ENCODE assay signal across 19 cellular contexts in genomic region chr12:94783862-94784261, GRCh38.
DNase-seq lines count a peak whose midpoint lies in the region; ATAC-seq and TF ChIP-seq lines count a peak whose summit lies in the region.
"Had no signal": no experiment of that assay in that cellular context is flagged by ENCODE, and none has a peak within 500 bp of the region (broad histone marks: within the 10 kb centered on the region; RNA-seq: fewer than 3 reads in every experiment).

No MANE protein-coding gene starts in this region.

- peaks cover 1% of the 10 kb centered on the region for H3K27me3 Mint-ChIP-seq in GM23338 (ENCODE audit: insufficient read depth, low read depth, poor library complexity)
- H3K27me3 Mint-ChIP-seq in mesothelial cell of epicardium (ENCODE audit: low read depth) = peaks cover 91% of the 10 kb centered on the region

- no peaks in the 10 kb centered on the region for H3K9me3 Mint-ChIP-seq in GM23338
- peaks cover 10% of the 10 kb centered on the region for H3K9me3 Mint-ChIP-seq in mesothelial cell of epicardium

- H3K4me1 Mint-ChIP-seq in GM23338 = peaks cover 6% of the 10 kb centered on the region; the same call in 2 of the 3 replicates
- peaks cover 12% of the 10 kb centered on the region for H3K4me1 Mint-ChIP-seq in mesothelial cell of epicardium

- H3K36me3 Mint-ChIP-seq in GM23338 (ENCODE audit: low read depth) (no peaks in the 10 kb centered on the region), mesothelial cell of epicardium (peaks cover 1% of the 10 kb centered on the region)

- TF ChIP-seq CTCF in DOHH2 (IDR thresholded peaks at IDR 0.05; ENCODE audit: low read depth, low read length, poor library complexity, severe bottlenecking) (no peak), GM23338 (conservative IDR thresholded peaks at IDR 0.05; ENCODE audit: low read depth in 2 of 2) (no peak), mesothelial cell of epicardium (IDR thresholded peaks at IDR 0.05; ENCODE audit: unreplicated experiment) (no peak)

- no peaks in the 10 kb centered on the region for H3K79me2 ChIP-seq in DOHH2 (ENCODE audit: control insufficient read depth, low read length)
- no peaks in the 10 kb centered on the region for H3K79me2 ChIP-seq in GM23338 (replicated peaks; ENCODE audit: insufficient read depth)

- no peak overlapping the region for H3K4me3 Mint-ChIP-seq in GM23338
- H3K4me3 Mint-ChIP-seq in mesothelial cell of epicardium = no peak overlapping the region

- H3K9me2 ChIP-seq in DOHH2 (replicated peaks; ENCODE audit: control insufficient read depth, low read length) = no peaks in the 10 kb centered on the region
- no peaks in the 10 kb centered on the region for H3K9me2 ChIP-seq in GM23338 (ENCODE audit: insufficient read depth)

- DNase-seq in HS-5 (ENCODE audit: low read depth) (peak; percentile 72), amniotic epithelial cell (ENCODE audit: low read depth) (peak; percentile 89), iris pigment epithelial cell (ENCODE audit: low read depth) (peak; percentile 86), NCI-H82 (lab: John Stamatoyannopoulos, UW) (no peak), GM23338 (ENCODE audit: low spot score) (no peak), mesothelial cell of epicardium (ENCODE audit: low spot score in 2 of 2, unreplicated experiment in 2 of 2) (no peak)
- DNase-seq: activated gamma-delta T cell treated with Interleukin-2 at 50 U/mL for 16 hours, H7, midbrain, NCI-H1694, NCI-H510A treated with DMSO at 0.1 percent for 48 hours, nucleus accumbens, Peyer's patch, sigmoid colon had no signal

- H2AFZ ChIP-seq in GM23338 = no peak overlapping the region

- H3K4me3 ChIP-seq in DOHH2 (ENCODE audit: low read length) (0 out of 2 replicates have a peak overlapping the region, but pooled peaks have one; percentile 2), GM23338 (no peak overlapping the region)
- H3K4me3 ChIP-seq: gastroesophageal sphincter, Peyer's patch, sigmoid colon, tibial nerve had no signal

- peaks cover 4% of the 10 kb centered on the region; the same call in 1 of the 2 replicates for H3K9me3 ChIP-seq in DOHH2 (ENCODE audit: control insufficient read depth, insufficient read depth, low read length)
- H3K9me3 ChIP-seq: gastroesophageal sphincter, Peyer's patch, sigmoid colon, tibial nerve had no signal

- H3K27me3 ChIP-seq in DOHH2 (ENCODE audit: control insufficient read depth, low read length) (no peaks in the 10 kb centered on the region), GM23338 (ENCODE audit: insufficient read depth) (no peaks in the 10 kb centered on the region)
- H3K27me3 ChIP-seq: gastroesophageal sphincter, Peyer's patch, sigmoid colon, tibial nerve had no signal

- H3F3A ChIP-seq in DOHH2 (ENCODE audit: control insufficient read depth, insufficient read depth) (no peaks in the 10 kb centered on the region), GM23338 (replicated peaks; ENCODE audit: low read depth) (no peaks in the 10 kb centered on the region)

- H3K4me2 ChIP-seq in DOHH2 (ENCODE audit: low read length) (peak overlapping the region; percentile 28), GM23338 (no peak overlapping the region)

- no peak overlapping the region for H3K27ac ChIP-seq in DOHH2 (ENCODE audit: low read depth, low read length)
- no peak overlapping the region for H3K27ac ChIP-seq in GM23338 (ENCODE audit: low read depth)
- H3K27ac ChIP-seq: gastroesophageal sphincter, HL-60, Peyer's patch, sigmoid colon, tibial nerve had no signal

- H3K4me1 ChIP-seq in DOHH2 (ENCODE audit: control insufficient read depth, low read length) (peaks cover 17% of the 10 kb centered on the region), GM23338 (ENCODE audit: insufficient read depth) (no peaks in the 10 kb centered on the region)
- H3K4me1 ChIP-seq: gastroesophageal sphincter, Peyer's patch, sigmoid colon, tibial nerve had no signal

- no peak for ATAC-seq in GM23338
- no peak for ATAC-seq in GM18870 (IDR thresholded peaks at IDR 0.05; ENCODE audit: unreplicated experiment)
- ATAC-seq: gastroesophageal sphincter had no signal

- no peaks in the 10 kb centered on the region for H4K20me1 ChIP-seq in DOHH2 (ENCODE audit: control insufficient read depth, insufficient read depth, low read depth, low read length)
- H4K20me1 ChIP-seq in GM23338 (replicated peaks; ENCODE audit: insufficient read depth) = no peaks in the 10 kb centered on the region

- H3K36me3 ChIP-seq in DOHH2 (ENCODE audit: control insufficient read depth, low read length) (no peaks in the 10 kb centered on the region), GM23338 (ENCODE audit: insufficient read depth) (no peaks in the 10 kb centered on the region)
- H3K36me3 ChIP-seq: gastroesophageal sphincter, Peyer's patch, sigmoid colon, tibial nerve had no signal

- H3K27ac Mint-ChIP-seq in GM23338 = no peak overlapping the region
- H3K27ac Mint-ChIP-seq in mesothelial cell of epicardium = no peak overlapping the region

TF ChIP-seq in GM23338, 12 proteins besides CTCF, POLR2A, EP300 and RAD21 (continues in another document):
- TF ChIP-seq REST (IDR thresholded peaks at IDR 0.05; ENCODE audit: unreplicated experiment) = no peak
- TF ChIP-seq NANOG (IDR thresholded peaks at IDR 0.05; ENCODE audit: borderline replicate concordance) = no peak
- no peak for TF ChIP-seq ZNF114 (CRISPR knock-in tag; IDR thresholded peaks at IDR 0.05)
- TF ChIP-seq EZH2 (IDR thresholded peaks at IDR 0.05; ENCODE audit: low read depth, unreplicated experiment) = no peak

Comparison
In these comparisons a context has a peak if more than half of its experiments do, and no peak if none do; other contexts are left out.
1. DNase-seq: peak in HS-5 (single experiment), amniotic epithelial cell (single experiment) and iris pigment epithelial cell (single experiment); none in NCI-H82 (single experiment), GM23338 (single experiment) and mesothelial cell of epicardium (0 of 2).